ENCODE assay signal across 8 cellular contexts in genomic region chr14:102849522-102850379, GRCh38.
DNase-seq lines count a peak whose midpoint lies in the region; ATAC-seq, FAIRE-seq and TF ChIP-seq lines count a peak whose summit lies in the region.

No MANE protein-coding gene starts in this region.

- no peak overlapping the region for H3K4me3 Mint-ChIP-seq in astrocyte (ENCODE audit: unreplicated experiment)

- H3K4me1 ChIP-seq in A673 (ENCODE audit: insufficient read depth, low read length, poor library complexity, severe bottlenecking) (no peaks in the 10 kb centered on the region), astrocyte (ENCODE audit: insufficient read depth, low read length) (peaks cover 9% of the 10 kb centered on the region), right lobe of liver (peaks cover 0 to 13% (median 5%) of the 10 kb centered on the region in 4 donors), HAP-1 (no peaks in the 10 kb centered on the region; the same call in 1 of the 2 replicates)

- no peak for TF ChIP-seq POLR2A in right lobe of liver (IDR thresholded peaks at IDR 0.05)

- WGBS in right lobe of liver (ENCODE audit: insufficient coverage, low coverage, low lambda C conversion rate, missing lambda C conversion rate), result 12% methylated on average over 6 of the region's 6 CpGs

- no peaks in the 10 kb centered on the region for H3K27me3 ChIP-seq in A673 (replicated peaks; ENCODE audit: insufficient read depth, low read depth, low read length, poor library complexity)
- H3K27me3 ChIP-seq in astrocyte (ENCODE audit: insufficient read depth, low read length), result no peaks in the 10 kb centered on the region
- H3K27me3 ChIP-seq in right lobe of liver, result no peaks in the 10 kb centered on the region
- H3K27me3 ChIP-seq in HAP-1 (ENCODE audit: low read depth), result no peaks in the 10 kb centered on the region

- no peaks in the 10 kb centered on the region for H3K27me3 Mint-ChIP-seq in astrocyte (ENCODE audit: low read depth, unreplicated experiment)

- no peak overlapping the region for H3K9ac ChIP-seq in astrocyte (ENCODE audit: low read length)

- H3K4me3 ChIP-seq in A673 (ENCODE audit: low read depth, low read length, poor library complexity, severe bottlenecking), result no peak overlapping the region
- no peak overlapping the region for H3K4me3 ChIP-seq in astrocyte (ENCODE audit: insufficient read depth, low read depth, low read length)
- no peak overlapping the region for H3K4me3 ChIP-seq in right lobe of liver
- H3K4me3 ChIP-seq in HAP-1, result no peak overlapping the region

- no peak for FAIRE-seq in astrocyte (lab: Jason Lieb, UNC)

- H3K4me1 Mint-ChIP-seq in astrocyte (ENCODE audit: low read depth, unreplicated experiment), result no peaks in the 10 kb centered on the region

- peaks cover 11% of the 10 kb centered on the region for H4K20me1 ChIP-seq in astrocyte (ENCODE audit: insufficient read depth, low read length)

- H2AFZ ChIP-seq in astrocyte (ENCODE audit: low read depth, low read length), result no peak overlapping the region

- intact Hi-C loops in A673 (cut with micrococcal nuclease; ENCODE audit: unreplicated experiment), result no loop called here
- intact Hi-C loops in right lobe of liver (cut with DNase I), result no loop called here

- TF ChIP-seq CTCF in A673 (conservative IDR thresholded peaks at IDR 0.05; ENCODE audit: low read depth, low read length) (no peak), astrocyte (IDR thresholded peaks at IDR 0.05; ENCODE audit: insufficient read depth, low read depth, low read length) (no peak), right lobe of liver (IDR thresholded peaks at IDR 0.05) (no peak)

- no peaks in the 10 kb centered on the region for H3K9me3 ChIP-seq in A673 (ENCODE audit: low read depth, low read length, poor library complexity, severe bottlenecking)
- H3K9me3 ChIP-seq in astrocyte (ENCODE audit: insufficient read depth, low read depth, low read length), result no peaks in the 10 kb centered on the region
- H3K9me3 ChIP-seq in right lobe of liver, result no peaks in the 10 kb centered on the region
- H3K9me3 ChIP-seq in HAP-1, result no peaks in the 10 kb centered on the region; the same call in 1 of the 2 replicates

- CTCF ChIA-PET in A673 (lab: Charles Lee), result no interaction called here

- H3K36me3 ChIP-seq in A673 (ENCODE audit: insufficient read depth, low read length, poor library complexity, severe bottlenecking) (no peaks in the 10 kb centered on the region), astrocyte (ENCODE audit: insufficient read depth, low read length) (no peaks in the 10 kb centered on the region), right lobe of liver (no peaks in the 10 kb centered on the region), HAP-1 (replicated peaks) (no peaks in the 10 kb centered on the region; the same call in none of the 2 replicates)

- H3K27ac ChIP-seq in A673 (ENCODE audit: low read depth, low read length, poor library complexity, severe bottlenecking) (peak overlapping the region; percentile 8), astrocyte (ENCODE audit: low read depth, low read length) (no peak overlapping the region), right lobe of liver (peak overlapping the region in 1 of 3 donors; percentile 2)

- no TSS peak for BruUV-seq in A673 (replicated peaks; lab: Mats Ljungman, UMichigan)

- POLR2A ChIA-PET in A673 (lab: Charles Lee; ENCODE audit: low non-redundant PET), result no interaction called here

- peak overlapping the region; percentile 6 for H3K27ac Mint-ChIP-seq in astrocyte (ENCODE audit: unreplicated experiment)

- H3K9me3 Mint-ChIP-seq in astrocyte (ENCODE audit: unreplicated experiment), result no peaks in the 10 kb centered on the region

- peak overlapping the region; percentile 30 for H3K4me2 ChIP-seq in astrocyte (ENCODE audit: low read length)

- no peaks in the 10 kb centered on the region for H3K79me2 ChIP-seq in astrocyte (ENCODE audit: insufficient read depth, low read length)

- H3K36me3 Mint-ChIP-seq in astrocyte (ENCODE audit: low read depth, unreplicated experiment), result peaks cover 3% of the 10 kb centered on the region

- ATAC-seq in right lobe of liver, result peak; percentile 92 to 96 (median 94)
- ATAC-seq in HG03025 (IDR thresholded peaks at IDR 0.05; ENCODE audit: low FRiP score, unreplicated experiment), result no peak

- DNase-seq in A673 (ENCODE audit: low spot score) (no peak), HT-29 (ENCODE audit: low spot score) (peak; percentile 0), astrocyte (ENCODE audit: low read depth) (peak; percentile 39), right lobe of liver (peak in 1 of 3 donors; percentile 61), SIG-M5 (lab: John Stamatoyannopoulos, UW) (no peak), glomerular visceral epithelial cell (ENCODE audit: extremely low spot score) (no peak), HAP-1 (ENCODE audit: low spot score in 2 of 2) (no peak)

- in situ Hi-C loops in HAP-1 (cut with MboI; ENCODE audit: low sequenced_read_pairs), result no loop called here

Comparison
In these comparisons a context has a peak if more than half of its experiments do, and no peak if none do; other contexts are left out.
1. DNase-seq: peak in HT-29 (single experiment) and astrocyte (single experiment); none in A673 (single experiment), SIG-M5 (single experiment), glomerular visceral epithelial cell (single experiment) and HAP-1 (0 of 2).